8 cellular contexts compared by ENCODE assay signal in genomic region chr17:78356163-78356713, GRCh38. TPM values are rescaled to one million over a fixed set of nuclear protein-coding genes. Genes with fewer than 3 reads are reported as not detected.
A peak's percentile ranks its signal among the peaks of the same experiment; 100 is the strongest.
DNase-seq lines count a peak whose midpoint lies in the region; ATAC-seq and TF ChIP-seq lines count a peak whose summit lies in the region.

No MANE protein-coding gene starts in this region.

- in situ Hi-C loops in KBM-7 (cut with MboI; ENCODE audit: low pct_unique_long_range_greater_than_20kb, low sequenced_read_pairs), result no loop called here

- H2AFZ ChIP-seq in neural cell (ENCODE audit: low read depth, low read length), result no peak overlapping the region

- TF ChIP-seq EP300 in neural cell (conservative IDR thresholded peaks at IDR 0.05; ENCODE audit: poor library complexity, severe bottlenecking), result no peak

- H3K4me1 Mint-ChIP-seq in chondrocyte (ENCODE audit: low read depth), result peaks cover 69% of the 10 kb centered on the region

- peaks cover 8% of the 10 kb centered on the region for H4K20me1 ChIP-seq in neural cell (ENCODE audit: insufficient read depth)

- H3F3A ChIP-seq in neural cell (ENCODE audit: insufficient read depth, low read length, poor library complexity, severe bottlenecking), result no peaks in the 10 kb centered on the region

- no peaks in the 10 kb centered on the region for H3K36me3 ChIP-seq in neural cell (ENCODE audit: insufficient read depth, low read length)
- H3K36me3 ChIP-seq in subcutaneous abdominal adipose tissue (ENCODE audit: control insufficient read depth in 5 of 5, insufficient read depth in 5 of 5, low read length in 5 of 5), result peaks cover 0 to 32% (median 18%) of the 10 kb centered on the region in 5 donors

- H3K27ac Mint-ChIP-seq in chondrocyte (ENCODE audit: unreplicated experiment), result no peak overlapping the region

- H3K4me2 ChIP-seq in neural cell (ENCODE audit: low read length), result no peak overlapping the region

- no peak overlapping the region for H3K4me3 Mint-ChIP-seq in chondrocyte (ENCODE audit: unreplicated experiment)

- H3K9ac ChIP-seq in neural cell (ENCODE audit: low read length) (no peak overlapping the region), subcutaneous abdominal adipose tissue (ENCODE audit: low read length in 5 of 5) (peak overlapping the region in 1 of 5 donors; percentile 15)

- H3K4me3 ChIP-seq in neural cell (ENCODE audit: low read length) (peak overlapping the region; percentile 36), subcutaneous abdominal adipose tissue (ENCODE audit: low read depth in 1 of 5, low read length in 5 of 5) (peak overlapping the region; percentile 29 to 98 (median 52))

- H3K9me2 ChIP-seq in neural cell (ENCODE audit: insufficient read depth, low read length), result no peaks in the 10 kb centered on the region

- no peak for TF ChIP-seq RAD21 in neural cell (conservative IDR thresholded peaks at IDR 0.05)

- no peaks in the 10 kb centered on the region for H3K9me3 Mint-ChIP-seq in chondrocyte (ENCODE audit: low read depth)

- peaks cover 13% of the 10 kb centered on the region for H3K36me3 Mint-ChIP-seq in chondrocyte (ENCODE audit: low read depth)

- no peaks in the 10 kb centered on the region for H3K27me3 Mint-ChIP-seq in chondrocyte (ENCODE audit: low read depth)

- peaks cover 14 to 73% (median 49%) of the 10 kb centered on the region in 5 donors for H3K4me1 ChIP-seq in subcutaneous abdominal adipose tissue (ENCODE audit: control insufficient read depth in 5 of 5, insufficient read depth in 5 of 5, low read length in 5 of 5)

- H3K27ac ChIP-seq in neural cell (ENCODE audit: low read length) (no peak overlapping the region), subcutaneous abdominal adipose tissue (ENCODE audit: low read depth, low read length) (no peak overlapping the region)

- H3K27me3 ChIP-seq in neural cell (ENCODE audit: insufficient read depth, low read depth, low read length) (no peaks in the 10 kb centered on the region), subcutaneous abdominal adipose tissue (ENCODE audit: control insufficient read depth in 5 of 5, insufficient read depth in 4 of 5, low read length in 5 of 5) (no peaks in the 10 kb centered on the region)

- ATAC-seq in GM21576 (IDR thresholded peaks at IDR 0.05; ENCODE audit: unreplicated experiment), result peak; percentile 51

- H3K79me2 ChIP-seq in neural cell (replicated peaks; ENCODE audit: insufficient read depth, low read length), result peaks cover 21% of the 10 kb centered on the region

- TF ChIP-seq CTCF in neural cell (IDR thresholded peaks at IDR 0.05; ENCODE audit: poor library complexity, severe bottlenecking) (no peak), chondrocyte (IDR thresholded peaks at IDR 0.05) (no peak)

- DNase-seq in Daoy (ENCODE audit: low read depth) (peak; percentile 93), KBM-7 (peak; percentile 63), dedifferentiated amniotic fluid mesenchymal stem cell (ENCODE audit: extremely low spot score) (peak; percentile 80), chondrocyte (ENCODE audit: low spot score) (no peak)
- DNase-seq in activated CD4-positive, alpha-beta T cell treated with anti-CD3 and anti-CD28 coated beads for 24 hours (ENCODE audit: low read depth in 2 of 2), result peak; percentile 77 to 82

- H3K9me3 ChIP-seq in neural cell (ENCODE audit: low read length) (no peaks in the 10 kb centered on the region), subcutaneous abdominal adipose tissue (ENCODE audit: control insufficient read depth in 5 of 5, low read length in 5 of 5) (no peaks in the 10 kb centered on the region)

TF ChIP-seq in neural cell, 6 proteins besides CTCF, POLR2A, EP300 and RAD21:
- TF ChIP-seq TAF1 (IDR thresholded peaks at IDR 0.05; ENCODE audit: low read depth) (no peak), EZH2 (IDR thresholded peaks at IDR 0.05; ENCODE audit: borderline replicate concordance, insufficient read depth, low read length, poor library complexity, severe bottlenecking) (no peak), SMC3 (conservative IDR thresholded peaks at IDR 0.05; ENCODE audit: poor library complexity) (no peak), POLR2AphosphoS5 (IDR thresholded peaks at IDR 0.05) (peak; percentile 32), MXI1 (conservative IDR thresholded peaks at IDR 0.05; ENCODE audit: poor library complexity, severe bottlenecking) (no peak), REST (IDR thresholded peaks at IDR 0.05; ENCODE audit: borderline replicate concordance) (no peak)

RNA-seq across cellular contexts. Expression of gene SOCS3, which starts 3.6 kb away (rescaled TPM):
- total RNA-seq in Daoy (2014; rRNA removed; shearing (Covaris generic)), result 25.3 and 27.9 TPM in 2 replicates
- 5.4 and 7.1 TPM in 2 replicates for polyA plus RNA-seq in neural cell
- 14.9 and 17.3 TPM in 2 replicates for polyA minus RNA-seq in neural cell
- total RNA-seq in chondrocyte, result 13.6 to 26.2 TPM (median 14.4 TPM) in 3 replicates

RNA-seq across cellular contexts. Expression of gene PGS1, which starts 22.2 kb away (rescaled TPM):
- total RNA-seq in Daoy (2014; rRNA removed; shearing (Covaris generic)), result 25.6 and 26.8 TPM in 2 replicates
- polyA plus RNA-seq in neural cell, result 65.7 and 81.8 TPM in 2 replicates
- 61.6 and 64.1 TPM in 2 replicates for polyA minus RNA-seq in neural cell
- total RNA-seq in chondrocyte, result 22.1 to 30.4 TPM (median 22.7 TPM) in 3 replicates
